35 cellular contexts compared by ENCODE assay signal in genomic region chr1:232773752-232774151, GRCh38.
"Had no signal": no experiment of that assay in that cellular context is flagged by ENCODE, and none has a peak within 500 bp of the region (broad histone marks: within the 10 kb centered on the region; RNA-seq: fewer than 3 reads in every experiment).

No MANE protein-coding gene starts in this region.

- H3K27ac Mint-ChIP-seq: activated CD4-positive, alpha-beta memory T cell treated with anti-CD3 and anti-CD28 coated beads, Interleukin-2, amount 10 ng/mL, durations not matched to agents 7 days and 5 days; activated CD4-positive, alpha-beta T cell treated with anti-CD3 and anti-CD28 coated beads for 36 hours; activated CD8-positive, alpha-beta memory T cell treated with anti-CD3 and anti-CD28 coated beads, Interleukin-2, amount 10 ng/mL, durations not matched to agents 7 days and 5 days; activated CD8-positive, alpha-beta T cell treated with anti-CD3 and anti-CD28 coated beads, Interleukin-2, amount 10 ng/mL, durations not matched to agents 7 days and 5 days; activated naive CD4-positive, alpha-beta T cell treated with anti-CD3 and anti-CD28 coated beads for 36 hours; activated naive CD4-positive, alpha-beta T cell treated with anti-CD3 and anti-CD28 coated beads, Interleukin-2, amount 50 U/mL, for 72 hours; activated naive CD8-positive, alpha-beta T cell treated with anti-CD3 and anti-CD28 coated beads for 36 hours; activated T-cell treated with anti-CD3 and anti-CD28 coated beads, Interleukin-2, amount 50 U/mL, for 72 hours; activated T-helper 1 cell treated with anti-CD3 and anti-CD28 coated beads, Interleukin-12 subunit alpha, Interleukin-12 subunit beta, Interleukin-2, Interleukin-4 antibody, amounts not matched to agents 30 ng/mL and 10 ng/mL and 1 ng/mL, durations not matched to agents 14 hours and 24 hours and 36 hours; activated T-helper 17 cell treated with anti-CD3 and anti-CD28 coated beads, Interleukin-2, amount 50 U/mL, for 72 hours; T-cell; T-helper 17 cell had no signal

- DNase-seq: activated CD4-positive, alpha-beta memory T cell treated with anti-CD3 and anti-CD28 coated beads, Interleukin-2, amount 10 ng/mL, durations not matched to agents 7 days and 5 days; activated CD4-positive, alpha-beta T cell treated with anti-CD3 and anti-CD28 coated beads for 1 hour; activated CD4-positive, alpha-beta T cell treated with anti-CD3 and anti-CD28 coated beads for 36 hours; activated CD4-positive, alpha-beta T cell treated with anti-CD3 and anti-CD28 coated beads for 48 hours; activated CD4-positive, alpha-beta T cell treated with anti-CD3 and anti-CD28 coated beads, Interleukin-2, amount 10 ng/mL, durations not matched to agents 7 days and 5 days; activated CD4-positive, alpha-beta T cell treated with anti-CD3 and anti-CD28 coated beads, Interleukin-2, amount 50 U/mL, for 48 hours; activated CD4-positive, CD25-positive, alpha-beta regulatory T cell; activated CD8-positive, alpha-beta memory T cell treated with anti-CD3 and anti-CD28 coated beads for 24 hours; activated CD8-positive, alpha-beta memory T cell treated with anti-CD3 and anti-CD28 coated beads, Interleukin-2, amount 10 ng/mL, durations not matched to agents 7 days and 5 days; activated CD8-positive, alpha-beta T cell treated with anti-CD3 and anti-CD28 coated beads, Interleukin-2, amount 10 ng/mL, durations not matched to agents 7 days and 5 days; activated effector memory CD4-positive, alpha-beta T cell treated with anti-CD3 and anti-CD28 coated beads, Interleukin-2, amount 50 U/mL, for 16 hours; activated gamma-delta T cell treated with Interleukin-2 at 50 U/mL for 16 hours; activated naive CD4-positive, alpha-beta T cell; activated naive CD4-positive, alpha-beta T cell treated with anti-CD3 and anti-CD28 coated beads for 36 hours; activated naive CD4-positive, alpha-beta T cell treated with anti-CD3 and anti-CD28 coated beads, Interleukin-2, amount 50 U/mL, for 16 hours; activated naive CD8-positive, alpha-beta T cell treated with anti-CD3 and anti-CD28 coated beads for 36 hours; activated T-cell treated with anti-CD3 and anti-CD28 coated beads for 4 hours; activated T-cell treated with anti-CD3 and anti-CD28 coated beads, Interleukin-2, amount 50 U/mL, for 1 hour; activated T-cell treated with anti-CD3 and anti-CD28 coated beads, Interleukin-2, amount 50 U/mL, for 4 hours; activated T-cell treated with anti-CD3 and anti-CD28 coated beads, Interleukin-2, amount 50 U/mL, for 72 hours; adrenal gland; amniotic stem cell; aorta; body of pancreas; brain microvascular endothelial cell; central memory CD4-positive, alpha-beta T cell; T-cell; T-helper 17 cell; T1000 had no signal

- H3K27me3 ChIP-seq: adrenal gland, body of pancreas, brain microvascular endothelial cell, breast epithelium had no signal

- H3K9me3 ChIP-seq: adrenal gland, body of pancreas, breast epithelium had no signal

- H3K4me1 ChIP-seq: adrenal gland, body of pancreas, breast epithelium had no signal

- H3K36me3 Mint-ChIP-seq: activated CD8-positive, alpha-beta memory T cell treated with anti-CD3 and anti-CD28 coated beads, Interleukin-2, amount 10 ng/mL, durations not matched to agents 7 days and 5 days; activated naive CD4-positive, alpha-beta T cell treated with anti-CD3 and anti-CD28 coated beads, Interleukin-2, amount 50 U/mL, for 72 hours; activated naive CD8-positive, alpha-beta T cell treated with anti-CD3 and anti-CD28 coated beads for 36 hours; T-cell had no signal

- ATAC-seq: activated CD4-positive, alpha-beta T cell treated with anti-CD3 and anti-CD28 coated beads for 36 hours; activated CD4-positive, CD25-positive, alpha-beta regulatory T cell treated with anti-CD3 and anti-CD28 coated beads, Interleukin-2, amount 50 U/mL, for 24 hours; activated CD8-positive, alpha-beta memory T cell treated with anti-CD3 and anti-CD28 coated beads, Interleukin-2, amount 10 ng/mL, durations not matched to agents 7 days and 5 days; activated CD8-positive, alpha-beta T cell treated with anti-CD3 and anti-CD28 coated beads, Interleukin-2, amount 10 ng/mL, durations not matched to agents 7 days and 5 days; activated naive CD4-positive, alpha-beta T cell treated with anti-CD3 and anti-CD28 coated beads, Interleukin-2, amount 50 U/mL, for 72 hours; activated T-cell treated with anti-CD3 and anti-CD28 coated beads, Interleukin-2, amount 50 U/mL, for 4 hours; activated T-cell treated with anti-CD3 and anti-CD28 coated beads, Interleukin-2, amount 50 U/mL, for 72 hours; activated T-helper 17 cell treated with anti-CD3 and anti-CD28 coated beads, Interleukin-2, amount 50 U/mL, for 72 hours; body of pancreas; T-cell; T-helper 17 cell had no signal

- H3K27ac ChIP-seq: adrenal gland, body of pancreas, brain microvascular endothelial cell, breast epithelium, VCaP had no signal

- H3K36me3 ChIP-seq: adrenal gland, brain microvascular endothelial cell, breast epithelium had no signal

- H3K4me1 Mint-ChIP-seq: activated CD4-positive, alpha-beta memory T cell treated with anti-CD3 and anti-CD28 coated beads, Interleukin-2, amount 10 ng/mL, durations not matched to agents 7 days and 5 days; activated CD4-positive, alpha-beta T cell treated with anti-CD3 and anti-CD28 coated beads for 36 hours; activated CD4-positive, alpha-beta T cell treated with anti-CD3 and anti-CD28 coated beads, Interleukin-2, amount 10 ng/mL, durations not matched to agents 7 days and 5 days; activated CD8-positive, alpha-beta memory T cell treated with anti-CD3 and anti-CD28 coated beads, Interleukin-2, amount 10 ng/mL, durations not matched to agents 7 days and 5 days; activated naive CD8-positive, alpha-beta T cell treated with anti-CD3 and anti-CD28 coated beads for 36 hours; activated T-helper 17 cell treated with anti-CD3 and anti-CD28 coated beads, Interleukin-2, amount 50 U/mL, for 72 hours; T-cell; T-helper 17 cell had no signal

- H3K4me3 ChIP-seq: adrenal gland, body of pancreas, breast epithelium had no signal

- H3K4me3 Mint-ChIP-seq: activated CD4-positive, alpha-beta memory T cell treated with anti-CD3 and anti-CD28 coated beads, Interleukin-2, amount 10 ng/mL, durations not matched to agents 7 days and 5 days; activated CD4-positive, alpha-beta T cell treated with anti-CD3 and anti-CD28 coated beads for 36 hours; activated CD4-positive, alpha-beta T cell treated with anti-CD3 and anti-CD28 coated beads, Interleukin-2, amount 10 ng/mL, durations not matched to agents 7 days and 5 days; activated CD8-positive, alpha-beta memory T cell treated with anti-CD3 and anti-CD28 coated beads, Interleukin-2, amount 10 ng/mL, durations not matched to agents 7 days and 5 days; activated CD8-positive, alpha-beta T cell treated with anti-CD3 and anti-CD28 coated beads, Interleukin-2, amount 10 ng/mL, durations not matched to agents 7 days and 5 days; activated naive CD4-positive, alpha-beta T cell treated with anti-CD3 and anti-CD28 coated beads for 36 hours; activated naive CD8-positive, alpha-beta T cell treated with anti-CD3 and anti-CD28 coated beads for 36 hours; activated T-cell treated with anti-CD3 and anti-CD28 coated beads, Interleukin-2, amount 50 U/mL, for 4 hours; activated T-cell treated with anti-CD3 and anti-CD28 coated beads, Interleukin-2, amount 50 U/mL, for 72 hours; activated T-helper 1 cell treated with anti-CD3 and anti-CD28 coated beads, Interleukin-12 subunit alpha, Interleukin-12 subunit beta, Interleukin-2, Interleukin-4 antibody, amounts not matched to agents 30 ng/mL and 10 ng/mL and 1 ng/mL, durations not matched to agents 14 hours and 24 hours and 36 hours; activated T-helper 17 cell treated with anti-CD3 and anti-CD28 coated beads, Interleukin-2, amount 50 U/mL, for 72 hours; T-cell; T-helper 17 cell had no signal

- H3K9me3 Mint-ChIP-seq: activated CD4-positive, alpha-beta memory T cell treated with anti-CD3 and anti-CD28 coated beads, Interleukin-2, amount 10 ng/mL, durations not matched to agents 7 days and 5 days; activated CD4-positive, alpha-beta T cell treated with anti-CD3 and anti-CD28 coated beads, Interleukin-2, amount 10 ng/mL, durations not matched to agents 7 days and 5 days; activated naive CD4-positive, alpha-beta T cell treated with anti-CD3 and anti-CD28 coated beads for 36 hours; activated naive CD4-positive, alpha-beta T cell treated with anti-CD3 and anti-CD28 coated beads, Interleukin-2, amount 50 U/mL, for 72 hours; activated naive CD8-positive, alpha-beta T cell treated with anti-CD3 and anti-CD28 coated beads for 36 hours; activated T-cell treated with anti-CD3 and anti-CD28 coated beads, Interleukin-2, amount 50 U/mL, for 4 hours; activated T-cell treated with anti-CD3 and anti-CD28 coated beads, Interleukin-2, amount 50 U/mL, for 72 hours; activated T-helper 1 cell treated with anti-CD3 and anti-CD28 coated beads, Interleukin-12 subunit alpha, Interleukin-12 subunit beta, Interleukin-2, Interleukin-4 antibody, amounts not matched to agents 30 ng/mL and 10 ng/mL and 1 ng/mL, durations not matched to agents 14 hours and 24 hours and 36 hours; activated T-helper 17 cell treated with anti-CD3 and anti-CD28 coated beads, Interleukin-2, amount 50 U/mL, for 72 hours; T-cell had no signal

- H3K27me3 Mint-ChIP-seq: activated CD4-positive, alpha-beta memory T cell treated with anti-CD3 and anti-CD28 coated beads, Interleukin-2, amount 10 ng/mL, durations not matched to agents 7 days and 5 days; activated CD4-positive, alpha-beta T cell treated with anti-CD3 and anti-CD28 coated beads for 36 hours; activated CD4-positive, alpha-beta T cell treated with anti-CD3 and anti-CD28 coated beads, Interleukin-2, amount 10 ng/mL, durations not matched to agents 7 days and 5 days; activated T-helper 17 cell treated with anti-CD3 and anti-CD28 coated beads, Interleukin-2, amount 50 U/mL, for 72 hours had no signal
